ENCODE assay signal across 28 cellular contexts in genomic region chr22:23353696-23354095, GRCh38.
"Had no signal": no experiment of that assay in that cellular context is flagged by ENCODE, and none has a peak within 500 bp of the region (broad histone marks: within the 10 kb centered on the region; RNA-seq: fewer than 3 reads in every experiment).

No MANE protein-coding gene starts in this region.

- ATAC-seq: stimulated activated effector memory CD8-positive, alpha-beta T cell treated with anti-CD3 and anti-CD28 coated beads, Interleukin-12 subunit alpha, Interleukin-12 subunit beta, amount 100 ng/mL, for 72 hours; stimulated activated memory B cell treated with anti-CD40 and anti-IgM and Interleukin-4, amounts not matched to agents 10 μg/mL and 1 μg/mL and 100 μg/mL, for 72 hours; stimulated activated naive B cell treated with anti-CD40 and anti-IgM and Interleukin-4, amounts not matched to agents 10 μg/mL and 1 μg/mL and 100 μg/mL, for 72 hours; stimulated activated naive CD8-positive, alpha-beta T cell treated with anti-CD3 and anti-CD28 coated beads, Interleukin-15, amount 100 ng/mL, for 72 hours; stimulated activated naive CD8-positive, alpha-beta T cell treated with anti-CD3 and anti-CD28 coated beads, Interleukin-15, Interleukin-2, amounts not matched to agents 100 U/mL and 50 U/mL, for 24 hours; upper lobe of right lung had no signal

- H3K4me3 ChIP-seq: stomach, suprapubic skin, testis, thoracic aorta, thyroid gland, tibial artery, tibial nerve, transverse colon, upper lobe of left lung, upper lobe of right lung, uterus, vagina had no signal

- H3K9me3 Mint-ChIP-seq: stimulated activated effector memory CD8-positive, alpha-beta T cell treated with anti-CD3 and anti-CD28 coated beads, Interleukin-12 subunit alpha, Interleukin-12 subunit beta, amount 100 ng/mL, for 72 hours; stimulated activated memory B cell treated with anti-CD40 and anti-IgM and Interleukin-4, amounts not matched to agents 10 μg/mL and 1 μg/mL and 100 μg/mL, for 72 hours; stimulated activated naive B cell treated with anti-CD40 and anti-IgM and Interleukin-4, amounts not matched to agents 10 μg/mL and 1 μg/mL and 100 μg/mL, for 72 hours; stimulated activated naive CD8-positive, alpha-beta T cell treated with anti-CD3 and anti-CD28 coated beads, Interleukin-15, amount 100 ng/mL, for 72 hours; stimulated activated naive CD8-positive, alpha-beta T cell treated with anti-CD3 and anti-CD28 coated beads, Interleukin-15, Interleukin-2, amounts not matched to agents 100 ng/mL and 50 ng/mL, for 24 hours; type B pancreatic cell had no signal

- H3K36me3 Mint-ChIP-seq: stimulated activated effector memory CD8-positive, alpha-beta T cell treated with anti-CD3 and anti-CD28 coated beads, Interleukin-12 subunit alpha, Interleukin-12 subunit beta, amount 100 ng/mL, for 72 hours; stimulated activated memory B cell treated with anti-CD40 and anti-IgM and Interleukin-4, amounts not matched to agents 10 μg/mL and 1 μg/mL and 100 μg/mL, for 72 hours; stimulated activated naive B cell treated with anti-CD40 and anti-IgM and Interleukin-4, amounts not matched to agents 10 μg/mL and 1 μg/mL and 100 μg/mL, for 72 hours; type B pancreatic cell had no signal

- H3K27me3 ChIP-seq: testis, thyroid gland, tibial nerve, upper lobe of left lung, uterus, vagina had no signal

- H3K27ac ChIP-seq: stomach, suprapubic skin, testis, thoracic aorta, thyroid gland, tibial artery, tibial nerve, transverse colon, upper lobe of left lung, upper lobe of right lung, uterus, vagina had no signal

- DNase-seq: stimulated activated CD4-positive, alpha-beta T cell treated with anti-CD3 and anti-CD28 coated beads, Interleukin-2, amount 100 ng/mL, for 48 hours; stimulated activated CD4-positive, alpha-beta T cell treated with anti-CD3 and anti-CD28 coated beads, Interleukin-4, amount 100 ng/mL, for 1 hour; stimulated activated CD4-positive, alpha-beta T cell treated with anti-CD3 and anti-CD28 coated beads, Interleukin-4, amount 100 ng/mL, for 24 hours; stimulated activated CD4-positive, alpha-beta T cell treated with anti-CD3 and anti-CD28 coated beads, Interleukin-4, amount 100 ng/mL, for 4 hours; stimulated activated CD8-positive, alpha-beta memory T cell treated with anti-CD3 and anti-CD28 coated beads, Interleukin-4, amount 100 ng/mL, for 48 hours; stimulated activated naive B cell treated with anti-CD40 and anti-IgM and Interleukin-4, amounts not matched to agents 10 μg/mL and 1 μg/mL and 100 μg/mL, for 72 hours; stimulated activated naive CD4-positive, alpha-beta T cell; stimulated activated naive CD4-positive, alpha-beta T cell treated with Interleukin-2 at 50 U/mL for 16 hours; stimulated activated naive CD8-positive, alpha-beta T cell treated with anti-CD3 and anti-CD28 coated beads, Interleukin-15, amount 100 ng/mL, for 72 hours; stimulated activated naive CD8-positive, alpha-beta T cell treated with anti-CD3 and anti-CD28 coated beads, Interleukin-15, Interleukin-2, amounts not matched to agents 100 U/mL and 50 U/mL, for 24 hours; stomach; substantia nigra; testis; thyroid gland; tibial artery; transverse colon; trophoblast cell; upper lobe of left lung; upper lobe of right lung; uterus had no signal

- H3K4me1 ChIP-seq: stomach, suprapubic skin, testis, thyroid gland, tibial artery, tibial nerve, transverse colon, upper lobe of left lung, upper lobe of right lung, uterus, vagina had no signal

- H3K9me3 ChIP-seq: stomach, suprapubic skin, testis, thoracic aorta, thyroid gland, tibial artery, tibial nerve, transverse colon, upper lobe of left lung, upper lobe of right lung, uterus, vagina had no signal

- H3K4me1 Mint-ChIP-seq: stimulated activated memory B cell treated with anti-CD40 and anti-IgM and Interleukin-4, amounts not matched to agents 10 μg/mL and 1 μg/mL and 100 μg/mL, for 72 hours; stimulated activated naive B cell treated with anti-CD40 and anti-IgM and Interleukin-4, amounts not matched to agents 10 μg/mL and 1 μg/mL and 100 μg/mL, for 72 hours had no signal

- H3K4me3 Mint-ChIP-seq: stimulated activated effector memory CD8-positive, alpha-beta T cell treated with anti-CD3 and anti-CD28 coated beads, Interleukin-12 subunit alpha, Interleukin-12 subunit beta, amount 100 ng/mL, for 72 hours; stimulated activated memory B cell treated with anti-CD40 and anti-IgM and Interleukin-4, amounts not matched to agents 10 μg/mL and 1 μg/mL and 100 μg/mL, for 72 hours; stimulated activated naive B cell treated with anti-CD40 and anti-IgM and Interleukin-4, amounts not matched to agents 10 μg/mL and 1 μg/mL and 100 μg/mL, for 72 hours; stimulated activated naive CD8-positive, alpha-beta T cell treated with anti-CD3 and anti-CD28 coated beads, Interleukin-15, amount 100 ng/mL, for 72 hours; stimulated activated naive CD8-positive, alpha-beta T cell treated with anti-CD3 and anti-CD28 coated beads, Interleukin-15, Interleukin-2, amounts not matched to agents 100 ng/mL and 50 ng/mL, for 24 hours; type B pancreatic cell had no signal

- H3K27ac Mint-ChIP-seq: stimulated activated effector memory CD8-positive, alpha-beta T cell treated with anti-CD3 and anti-CD28 coated beads, Interleukin-12 subunit alpha, Interleukin-12 subunit beta, amount 100 ng/mL, for 72 hours; stimulated activated memory B cell treated with anti-CD40 and anti-IgM and Interleukin-4, amounts not matched to agents 10 μg/mL and 1 μg/mL and 100 μg/mL, for 72 hours; stimulated activated naive B cell treated with anti-CD40 and anti-IgM and Interleukin-4, amounts not matched to agents 10 μg/mL and 1 μg/mL and 100 μg/mL, for 72 hours; stimulated activated naive CD8-positive, alpha-beta T cell treated with anti-CD3 and anti-CD28 coated beads, Interleukin-15, amount 100 ng/mL, for 72 hours; stimulated activated naive CD8-positive, alpha-beta T cell treated with anti-CD3 and anti-CD28 coated beads, Interleukin-15, Interleukin-2, amounts not matched to agents 100 ng/mL and 50 ng/mL, for 24 hours; type B pancreatic cell had no signal

- H3K36me3 ChIP-seq: stomach, suprapubic skin, thoracic aorta, thyroid gland, tibial artery, tibial nerve, transverse colon, upper lobe of left lung, upper lobe of right lung, uterus, vagina had no signal
